33 cellular contexts compared by ENCODE assay signal in the genomic region with DNA sequence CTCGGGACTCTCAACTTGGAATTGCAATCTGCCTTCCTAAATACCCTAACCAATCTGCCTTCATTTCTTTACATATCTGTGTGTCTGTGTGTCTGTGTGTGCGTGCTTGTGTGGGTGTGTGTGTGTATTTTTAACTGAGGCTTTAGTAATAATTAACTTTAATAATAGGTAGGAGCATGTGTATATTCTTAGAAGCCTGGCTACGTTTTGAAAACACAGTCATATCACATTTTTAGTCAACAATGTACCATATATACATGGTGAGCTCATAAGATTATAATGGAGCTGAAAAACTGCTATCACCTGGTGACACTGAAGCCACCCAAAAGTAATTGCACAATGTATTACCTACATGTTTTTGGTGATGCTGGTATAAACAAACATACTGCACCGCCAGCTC.
DNase-seq lines count a peak whose midpoint lies in the region; ATAC-seq, FAIRE-seq and TF ChIP-seq lines count a peak whose summit lies in the region.
"Had no signal": no experiment of that assay in that cellular context is flagged by ENCODE, and none has a peak within 500 bp of the region (broad histone marks: within the 10 kb centered on the region; RNA-seq: fewer than 3 reads in every experiment).

No MANE protein-coding gene starts in this region.

- in situ Hi-C loops in GM12878 (cut with MboI), result no loop called here

- H3K9me3 ChIP-seq in GM12878 (replicated peaks; ENCODE audit: control insufficient read depth, insufficient read depth, low read length) (no peaks in the 10 kb centered on the region), left lung (peaks cover 0 to 4% of the 10 kb centered on the region in 2 donors), Peyer's patch (no peaks in the 10 kb centered on the region)
- H3K9me3 ChIP-seq: BLaER1, heart left ventricle, tibial artery had no signal

- no peaks in the 10 kb centered on the region for H4K20me1 ChIP-seq in GM12878 (ENCODE audit: control insufficient read depth, insufficient read depth)
- H4K20me1 ChIP-seq: BLaER1 had no signal

- ATAC-seq in GM18868 (IDR thresholded peaks at IDR 0.05; ENCODE audit: unreplicated experiment) (peak; percentile 30), HG02623 (IDR thresholded peaks at IDR 0.05; ENCODE audit: unreplicated experiment) (peak; percentile 53), HG03060 (IDR thresholded peaks at IDR 0.05; ENCODE audit: low read depth, unreplicated experiment) (peak; percentile 64), GM12878 (peak; percentile 72), left lung (no peak)
- ATAC-seq: effector memory CD8-positive, alpha-beta T cell; heart left ventricle; stimulated activated naive CD8-positive, alpha-beta T cell treated with anti-CD3 and anti-CD28 coated beads, Interleukin-15, amount 100 ng/mL, for 72 hours had no signal

- no peak for TF ChIP-seq POLR2A in GM12878 (IDR thresholded peaks at IDR 0.05; ENCODE audit: low read depth, low read length)
- no peak for TF ChIP-seq POLR2A in Peyer's patch (IDR thresholded peaks at IDR 0.05)

- no peak overlapping the region for H3K4me2 ChIP-seq in GM12878 (ENCODE audit: control insufficient read depth, insufficient read depth)
- H3K4me2 ChIP-seq: BLaER1, PC-9 had no signal

- H3K36me3 ChIP-seq in GM12878 (ENCODE audit: control insufficient read depth in 2 of 2, insufficient read depth in 2 of 2, low read length in 1 of 2), result no peaks in the 10 kb centered on the region
- no peaks in the 10 kb centered on the region for H3K36me3 ChIP-seq in left lung
- H3K36me3 ChIP-seq in Peyer's patch, result no peaks in the 10 kb centered on the region
- H3K36me3 ChIP-seq: BLaER1, heart left ventricle, tibial artery had no signal

- FAIRE-seq in GM12878 (lab: Jason Lieb, UNC), result no peak
- FAIRE-seq: astrocyte, G401.6, small intestine had no signal

- H3K27ac ChIP-seq in GM12878 (ENCODE audit: control insufficient read depth, insufficient read depth) (no peak overlapping the region), left lung (no peak overlapping the region), Peyer's patch (no peak overlapping the region)
- H3K27ac ChIP-seq: BLaER1, coronary artery, heart left ventricle, PC-9, tibial artery, VCaP had no signal

- RAD21 ChIA-PET in GM12878 (lab: Charles Lee; ENCODE audit: unreplicated experiment), result interaction anchor here (0.6 kb wide), 1 partner anchor 43 kb away, joined by 3 read pairs; no protein-coding TSS in a partner anchor

- POLR2A ChIA-PET in GM12878 (lab: Charles Lee), result no interaction called here

- SMC1A ChIA-PET in GM12878 (lab: Charles Lee; ENCODE audit: uncharacterized antibody, unreplicated experiment), result interaction anchor here (1.2 to 1.9 kb wide), 2 partner anchors 11 to 96 kb away, joined by 3 to 6 read pairs; no protein-coding TSS in a partner anchor

- no peaks in the 10 kb centered on the region for H3K27me3 ChIP-seq in GM12878 (replicated peaks in 1 of 2; ENCODE audit: control insufficient read depth in 2 of 2, insufficient read depth in 2 of 2, low read length in 1 of 2)
- no peaks in the 10 kb centered on the region for H3K27me3 ChIP-seq in left lung
- no peaks in the 10 kb centered on the region for H3K27me3 ChIP-seq in Peyer's patch
- H3K27me3 ChIP-seq: BLaER1, heart left ventricle, tibial artery had no signal

- BruUV-seq in GM12878 (replicated peaks; lab: Mats Ljungman, UMichigan), result no TSS peak

- 26% methylated on average over 4 of the region's 4 CpGs for WGBS in GM12878 (ENCODE audit: insufficient coverage, insufficient replicate concordance, low lambda C conversion rate, missing lambda C conversion rate)

- H2AFZ ChIP-seq in GM12878 (ENCODE audit: control insufficient read depth, low read depth, low read length), result no peak overlapping the region
- H2AFZ ChIP-seq: PC-9 had no signal

- no peak for TF ChIP-seq CTCF in GM12878 (IDR thresholded peaks at IDR 0.05 in 2 of 3, conservative IDR thresholded peaks at IDR 0.05 in 1 of 3; ENCODE audit: control insufficient read depth in 2 of 3, extremely low read depth in 1 of 3, insufficient read depth in 1 of 3, low read depth in 3 of 3, low read length in 3 of 3)
- TF ChIP-seq CTCF in left lung (IDR thresholded peaks at IDR 0.05), result no peak
- TF ChIP-seq CTCF in Peyer's patch (IDR thresholded peaks at IDR 0.05), result no peak

- no peak overlapping the region for H3K4me3 ChIP-seq in GM12878
- H3K4me3 ChIP-seq in left lung, result no peak overlapping the region
- no peak overlapping the region for H3K4me3 ChIP-seq in Peyer's patch
- H3K4me3 ChIP-seq: BLaER1, coronary artery, heart left ventricle, lung, PC-9, tibial artery had no signal

- no peak overlapping the region for H3K9ac ChIP-seq in GM12878 (ENCODE audit: control insufficient read depth, insufficient read depth, low read length)
- H3K9ac ChIP-seq: BLaER1 had no signal

- H3K79me2 ChIP-seq in GM12878 (ENCODE audit: control insufficient read depth, insufficient read depth, low read length), result no peaks in the 10 kb centered on the region

- intact Hi-C loops in GM12878 (cut with micrococcal nuclease; ENCODE audit: unreplicated experiment) (no loop called here), left lung (cut with DNase I) (no loop called here), head of caudate nucleus (cut with DNase I) (no loop called here)

- H3K4me1 ChIP-seq in GM12878 (ENCODE audit: control insufficient read depth, insufficient read depth, low read length) (no peaks in the 10 kb centered on the region), left lung (no peaks in the 10 kb centered on the region), Peyer's patch (no peaks in the 10 kb centered on the region)
- H3K4me1 ChIP-seq: BLaER1, heart left ventricle, tibial artery had no signal

- DNase-seq in GM12878 (ENCODE audit: low read depth, low spot score), result no peak
- no peak for DNase-seq in left lung
- DNase-seq in head of caudate nucleus, result no peak
- DNase-seq in AML-193 (lab: John Stamatoyannopoulos, UW), result no peak
- DNase-seq in Peyer's patch, result no peak
- DNase-seq: ACHN; activated CD4-positive, alpha-beta T cell treated with anti-CD3 and anti-CD28 coated beads for 4 hours; activated CD8-positive, alpha-beta memory T cell treated with anti-CD3 and anti-CD28 coated beads for 24 hours; activated gamma-delta T cell; activated naive CD8-positive, alpha-beta T cell treated with anti-CD3 and anti-CD28 coated beads, Interleukin-2, amount 10 ng/mL, durations not matched to agents 7 days and 5 days; effector memory CD8-positive, alpha-beta T cell; H7; heart left ventricle; kidney glomerular epithelial cell; NCI-H1092 treated with DMSO at 0.1 percent for 48 hours; NCI-H187; NCI-H526; nephron progenitor cell; PC-9; Right ventricle myocardium superior; small intestine; stimulated activated CD8-positive, alpha-beta memory T cell treated with anti-CD3 and anti-CD28 coated beads, Interleukin-4, amount 100 ng/mL, for 48 hours; stimulated activated naive CD8-positive, alpha-beta T cell treated with anti-CD3 and anti-CD28 coated beads, Interleukin-15, amount 100 ng/mL, for 72 hours; tibial artery had no signal

- CTCF ChIA-PET in GM12878 (lab: Yijun Ruan, JAX), result interaction anchor here (0.9 kb wide), 1 partner anchor 505 kb away, joined by 3 read pairs; no protein-coding TSS in a partner anchor

- no peak for TF ChIP-seq RAD21 in GM12878 (IDR thresholded peaks at IDR 0.05; ENCODE audit: insufficient read depth, low read depth, low read length)

- peak; percentile 39 to 82; a peak in 2 of 4 replicates for TF ChIP-seq EP300 in GM12878 (IDR thresholded peaks at IDR 0.05; ENCODE audit: borderline replicate concordance in 1 of 2, control insufficient read depth in 1 of 2, low read depth in 2 of 2, low read length in 2 of 2)

TF ChIP-seq in GM12878, 131 proteins besides CTCF, POLR2A, EP300 and RAD21 (continues in another document):
- no peak for TF ChIP-seq CHD4 (IDR thresholded peaks at IDR 0.05)
- no peak for TF ChIP-seq TCF12 (IDR thresholded peaks at IDR 0.05; ENCODE audit: low read depth, low read length)
- TF ChIP-seq JUNB (IDR thresholded peaks at IDR 0.05), result peak; percentile 41; the same call in 1 of the 2 replicates
- no peak for TF ChIP-seq SMARCA5 (IDR thresholded peaks at IDR 0.05)
- TF ChIP-seq RELA (IDR thresholded peaks at IDR 0.05; ENCODE audit: borderline replicate concordance, partially characterized antibody), result no peak
- 0 out of 2 replicates have a peak, but pooled peaks have one; percentile 52 for TF ChIP-seq ZNF217 (IDR thresholded peaks at IDR 0.05)
- TF ChIP-seq PAX8 (IDR thresholded peaks at IDR 0.05), result no peak
- TF ChIP-seq NR2F1 (conservative IDR thresholded peaks at IDR 0.05), result no peak
- no peak for TF ChIP-seq SREBF1 (IDR thresholded peaks at IDR 0.05; ENCODE audit: low read length)
- TF ChIP-seq ATF7 (IDR thresholded peaks at IDR 0.05; ENCODE audit: low read depth), result peak; percentile 88
- TF ChIP-seq SUPT20H (IDR thresholded peaks at IDR 0.05; ENCODE audit: borderline replicate concordance, control insufficient read depth, low read depth, low read length), result no peak
- TF ChIP-seq MEF2A (IDR thresholded peaks at IDR 0.05; ENCODE audit: insufficient read depth, low read depth, low read length), result peak; percentile 82; the same call in 1 of the 2 replicates
- peak; percentile 40 to 51; a peak in 2 of 4 replicates for TF ChIP-seq IKZF2 (IDR thresholded peaks at IDR 0.05)
- no peak for TF ChIP-seq HDAC6 (IDR thresholded peaks at IDR 0.05; ENCODE audit: unreplicated experiment)
